Comparison of ENCODE assay signal across 1 cellular context in the genomic region with DNA sequence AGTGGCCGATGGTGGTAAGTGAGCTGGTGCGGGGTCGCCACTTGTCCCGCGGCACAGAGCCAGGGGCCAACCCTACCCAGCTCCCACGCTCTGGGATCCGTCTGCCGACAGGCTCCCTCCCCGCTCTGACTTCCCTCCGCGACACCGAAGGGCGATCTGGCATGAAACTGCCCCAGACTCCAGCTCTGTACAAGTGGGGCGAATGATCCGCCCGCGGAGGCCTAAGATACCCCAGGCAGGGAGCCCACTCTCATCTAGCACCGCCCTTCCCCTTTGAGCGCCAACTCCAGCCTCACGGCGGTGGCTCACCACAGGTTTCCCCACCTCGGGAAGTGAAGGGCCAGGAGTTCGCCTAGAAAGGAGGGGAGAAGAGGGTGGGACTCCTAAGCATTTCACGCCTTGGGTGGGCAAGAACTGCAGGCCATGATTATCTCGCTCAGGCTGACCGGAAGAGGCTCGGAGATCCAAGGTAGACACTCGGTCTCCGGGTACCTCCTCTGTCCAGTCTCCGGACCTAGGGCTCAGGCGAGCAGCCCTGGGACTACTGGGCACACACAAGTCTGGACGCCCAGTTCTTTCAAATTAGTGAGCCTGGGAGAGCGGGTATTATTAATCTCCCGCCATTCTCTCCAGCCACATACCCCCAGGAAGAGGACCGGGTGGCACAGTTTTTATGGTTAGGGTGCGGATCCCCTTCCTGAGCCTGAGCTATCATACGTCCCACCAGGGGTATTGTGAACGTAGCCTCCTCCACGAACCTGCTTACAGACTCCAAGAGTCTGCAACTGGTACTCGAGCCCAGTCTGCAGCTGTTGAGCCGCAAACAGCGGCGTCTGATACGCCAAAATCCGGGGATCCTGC.
TF ChIP-seq lines count a peak whose summit lies in the region.

No MANE protein-coding gene starts in this region.

TF ChIP-seq in K562, 482 proteins besides CTCF, POLR2A, EP300 and RAD21:
- TF ChIP-seq STAG1 (CRISPR knock-in tag; IDR thresholded peaks at IDR 0.05; ENCODE audit: borderline replicate concordance) (0 out of 2 replicates have a peak, but pooled peaks have one; percentile 23), DACH1 (IDR thresholded peaks at IDR 0.05; ENCODE audit: partially characterized antibody) (no peak)
TF ChIP-seq in K562: peak in this region for 1.
